15 cellular contexts compared by ENCODE assay signal in genomic region chr1:81921344-81921743, GRCh38.
"Had no signal": no experiment of that assay in that cellular context is flagged by ENCODE, and none has a peak within 500 bp of the region (broad histone marks: within the 10 kb centered on the region; RNA-seq: fewer than 3 reads in every experiment).

No MANE protein-coding gene starts in this region.

- H3K36me3 Mint-ChIP-seq: activated naive CD8-positive, alpha-beta T cell treated with anti-CD3 and anti-CD28 coated beads, Interleukin-2, amount 10 ng/mL, durations not matched to agents 7 days and 5 days; mesothelial cell of epicardium; T-cell had no signal

- H3K27ac ChIP-seq: psoas muscle, stomach had no signal

- ATAC-seq: activated CD4-positive, CD25-positive, alpha-beta regulatory T cell treated with anti-CD3 and anti-CD28 coated beads, Interleukin-2, amount 50 U/mL, for 24 hours; psoas muscle; T-cell had no signal

- H3K4me1 ChIP-seq: psoas muscle had no signal

- H3K9me3 Mint-ChIP-seq: activated naive CD8-positive, alpha-beta T cell treated with anti-CD3 and anti-CD28 coated beads, Interleukin-2, amount 10 ng/mL, durations not matched to agents 7 days and 5 days; mesothelial cell of epicardium had no signal

- H3K36me3 ChIP-seq: stomach had no signal

- DNase-seq: activated naive CD4-positive, alpha-beta T cell; activated naive CD8-positive, alpha-beta T cell treated with anti-CD3 and anti-CD28 coated beads, Interleukin-2, amount 10 ng/mL, durations not matched to agents 7 days and 5 days; activated T-cell treated with anti-CD3 and anti-CD28 coated beads for 4 hours; hippocampal formation; psoas muscle; stimulated activated CD4-positive, alpha-beta T cell treated with anti-CD3 and anti-CD28 coated beads, Interleukin-12 subunit alpha, Interleukin-12 subunit beta, amount 100 ng/mL, for 4 hours; stimulated activated CD4-positive, alpha-beta T cell treated with anti-CD3 and anti-CD28 coated beads, Interleukin-2, amount 100 ng/mL, for 24 hours; stomach; T-cell; T-helper 9 cell; testis had no signal

- H3K9me3 ChIP-seq: psoas muscle, stomach, testis had no signal

- H3K27me3 ChIP-seq: stomach, testis had no signal

- H3K4me3 Mint-ChIP-seq: activated naive CD8-positive, alpha-beta T cell treated with anti-CD3 and anti-CD28 coated beads, Interleukin-2, amount 10 ng/mL, durations not matched to agents 7 days and 5 days; mesothelial cell of epicardium; T-cell had no signal

- FAIRE-seq: endometrium, keratinocyte had no signal

- H3K27me3 Mint-ChIP-seq: activated naive CD8-positive, alpha-beta T cell treated with anti-CD3 and anti-CD28 coated beads, Interleukin-2, amount 10 ng/mL, durations not matched to agents 7 days and 5 days; T-cell had no signal

- H3K4me1 Mint-ChIP-seq: activated naive CD8-positive, alpha-beta T cell treated with anti-CD3 and anti-CD28 coated beads, Interleukin-2, amount 10 ng/mL, durations not matched to agents 7 days and 5 days; T-cell had no signal

- H3K4me3 ChIP-seq: psoas muscle, stomach, testis had no signal

- H3K27ac Mint-ChIP-seq: activated naive CD8-positive, alpha-beta T cell treated with anti-CD3 and anti-CD28 coated beads, Interleukin-2, amount 10 ng/mL, durations not matched to agents 7 days and 5 days; mesothelial cell of epicardium; T-cell had no signal
